In the genomic region with DNA sequence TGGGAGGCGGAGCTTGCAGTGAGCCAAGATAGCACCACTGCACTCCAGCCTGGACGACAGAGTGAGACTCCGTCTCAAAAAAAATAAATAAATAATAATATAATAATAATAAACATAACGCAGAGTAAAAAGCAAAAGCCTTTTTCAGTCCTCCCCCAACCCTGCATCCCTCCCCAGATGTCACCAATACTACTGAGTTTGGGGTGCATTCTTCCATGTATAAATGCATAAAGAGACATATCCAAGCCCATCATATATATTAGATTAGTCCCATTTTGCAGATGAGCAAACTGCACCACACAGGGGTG, we compare ENCODE assay signal across 8 cellular contexts. TPM values are rescaled to one million over a fixed set of nuclear protein-coding genes. Genes with fewer than 3 reads are reported as not detected.
DNase-seq lines count a peak whose midpoint lies in the region; ATAC-seq and TF ChIP-seq lines count a peak whose summit lies in the region.

No MANE protein-coding gene starts in this region.

- no peak for TF ChIP-seq POLR2A in esophagus squamous epithelium (IDR thresholded peaks at IDR 0.05)

- no peaks in the 10 kb centered on the region for H3K36me3 Mint-ChIP-seq in progenitor cell of endocrine pancreas (ENCODE audit: insufficient read depth)

- H3K9me3 Mint-ChIP-seq in progenitor cell of endocrine pancreas (ENCODE audit: low read depth), result no peaks in the 10 kb centered on the region

- intact Hi-C loops in esophagus squamous epithelium (cut with DNase I), result no loop called here

- no peak for DNase-seq in GM06990 (ENCODE audit: extremely low read depth, insufficient read length)
- DNase-seq in SK-N-MC (ENCODE audit: low read depth, low spot score), result no peak
- DNase-seq in esophagus squamous epithelium (lab: John Stamatoyannopoulos, UW), result no peak
- no peak for DNase-seq in progenitor cell of endocrine pancreas (ENCODE audit: low spot score, unreplicated experiment)
- no peak for DNase-seq in activated effector memory CD4-positive, alpha-beta T cell treated with anti-CD3 and anti-CD28 coated beads, Interleukin-2, amount 50 U/mL, for 16 hours
- no peak for DNase-seq in NCI-H187 treated with DMSO at 0.1 percent for 48 hours (lab: John Stamatoyannopoulos, UW)

- H3K9ac ChIP-seq in SK-N-MC (ENCODE audit: insufficient read length), result no peak overlapping the region

- H3K27ac Mint-ChIP-seq in progenitor cell of endocrine pancreas, result no peak overlapping the region

- ATAC-seq in HG03520 (IDR thresholded peaks at IDR 0.05; ENCODE audit: unreplicated experiment), result no peak
- no peak for ATAC-seq in HG02763 (IDR thresholded peaks at IDR 0.05; ENCODE audit: unreplicated experiment)

- no peak for TF ChIP-seq CTCF in GM06990 (IDR thresholded peaks at IDR 0.05; ENCODE audit: insufficient read depth, low read length, poor library complexity, severe bottlenecking)
- no peak for TF ChIP-seq CTCF in esophagus squamous epithelium (IDR thresholded peaks at IDR 0.05)
- TF ChIP-seq CTCF in progenitor cell of endocrine pancreas (IDR thresholded peaks at IDR 0.05; ENCODE audit: unreplicated experiment), result no peak

- peaks cover 41 to 62% (median 45%) of the 10 kb centered on the region in 3 donors for H3K4me1 ChIP-seq in esophagus squamous epithelium

- H3K27ac ChIP-seq in SK-N-MC (no peak overlapping the region), esophagus squamous epithelium (peak overlapping the region; percentile 88 to 96 (median 91))

- no peaks in the 10 kb centered on the region for H3K9me3 ChIP-seq in SK-N-MC (ENCODE audit: low read depth, low read length)
- H3K9me3 ChIP-seq in esophagus squamous epithelium, result no peaks in the 10 kb centered on the region

- no peaks in the 10 kb centered on the region; the same call in 1 of the 2 replicates for H3K27me3 ChIP-seq in GM06990 (replicated peaks; ENCODE audit: control insufficient read depth, insufficient read depth, low read length)
- no peaks in the 10 kb centered on the region for H3K27me3 ChIP-seq in esophagus squamous epithelium

- H3K27me3 Mint-ChIP-seq in progenitor cell of endocrine pancreas, result peaks cover 17% of the 10 kb centered on the region

- H3K4me3 ChIP-seq in GM06990 (replicated peaks; ENCODE audit: low read depth, low read length) (peak overlapping the region; percentile 55), SK-N-MC (peak overlapping the region; percentile 83), esophagus squamous epithelium (peak overlapping the region; percentile 49 to 84 (median 60))

- H3K36me3 ChIP-seq in GM06990 (ENCODE audit: control insufficient read depth, insufficient read depth, low read length), result no peaks in the 10 kb centered on the region
- H3K36me3 ChIP-seq in SK-N-MC (ENCODE audit: insufficient read depth, low read length), result no peaks in the 10 kb centered on the region
- H3K36me3 ChIP-seq in esophagus squamous epithelium, result peaks cover 0 to 5% (median 0%) of the 10 kb centered on the region in 3 donors

- peaks cover 17% of the 10 kb centered on the region for H3K4me1 Mint-ChIP-seq in progenitor cell of endocrine pancreas (ENCODE audit: low read depth)

- WGBS in esophagus squamous epithelium, 2 donors, result 42 to 52% methylated on average over 4 of the region's 4 CpGs

- peak overlapping the region; percentile 65 for H3K4me3 Mint-ChIP-seq in progenitor cell of endocrine pancreas (ENCODE audit: low read depth)

RNA-seq across cellular contexts. Expression of a gene that starts 0.9 kb away (rescaled TPM):
- total RNA-seq in esophagus squamous epithelium, result 10 to 100 TPM; 30.6 to 76.8 (median 43.3) TPM
- 5.5 and 6.9 TPM in 2 replicates for total RNA-seq in progenitor cell of endocrine pancreas

RNA-seq across cellular contexts. Expression of a gene that starts 31.1 kb away (rescaled TPM):
- 100 to 1,000 TPM; 167 to 256 (median 216) TPM for total RNA-seq in esophagus squamous epithelium
- total RNA-seq in progenitor cell of endocrine pancreas, result 204 and 212 TPM in 2 replicates

RNA-seq across cellular contexts. Expression of a gene that starts 32.7 kb away (rescaled TPM):
- total RNA-seq in esophagus squamous epithelium (1 to 10 TPM in 1 of 4 donors, not detected in 3; 3.6 TPM), progenitor cell of endocrine pancreas (0.57 TPM in 1 of 2 replicates, not detected in the other)

RNA-seq across cellular contexts. Expression of a gene that starts 40.4 kb away (rescaled TPM):
- total RNA-seq in esophagus squamous epithelium (1,000 to 10,000 TPM in 1 of 4 donors, 100 to 1,000 TPM in 3; 311 to 1,013 (median 406) TPM), progenitor cell of endocrine pancreas (1.9 and 2.1 TPM in 2 replicates)
